14 cellular contexts compared by ENCODE assay signal in the genomic region with DNA sequence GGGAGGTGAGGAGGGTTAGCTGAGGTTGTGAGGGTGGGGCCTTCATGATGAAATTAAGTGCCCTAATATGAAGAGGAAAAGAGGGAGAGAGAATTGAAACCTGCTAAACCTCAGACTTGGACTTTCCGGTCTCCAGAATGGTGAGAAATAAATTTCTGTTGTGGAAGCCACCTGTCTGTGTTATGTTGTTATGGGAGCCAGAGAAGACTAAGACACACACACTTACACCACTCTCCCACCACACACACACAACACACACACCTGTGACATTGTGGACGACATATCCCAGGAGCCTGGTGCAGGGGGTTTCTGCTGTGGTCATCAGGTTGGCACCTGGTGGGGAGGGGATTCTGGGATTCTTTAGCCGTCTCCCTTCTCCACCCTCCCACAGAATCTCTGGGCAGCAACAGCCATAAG. TPM values are rescaled to one million over a fixed set of nuclear protein-coding genes. Genes with fewer than 3 reads are reported as not detected.
DNase-seq lines count a peak whose midpoint lies in the region; ATAC-seq and TF ChIP-seq lines count a peak whose summit lies in the region.
"Had no signal": no experiment of that assay in that cellular context is flagged by ENCODE, and none has a peak within 500 bp of the region (broad histone marks: within the 10 kb centered on the region; RNA-seq: fewer than 3 reads in every experiment).

No MANE protein-coding gene starts in this region.

- no peak overlapping the region for H3K23ac ChIP-seq in mesenchymal stem cell (ENCODE audit: low read length in 2 of 2)

- no peak for TF ChIP-seq CTCF in glutamatergic neuron (IDR thresholded peaks at IDR 0.05; ENCODE audit: partially characterized antibody, unreplicated experiment)

- no peak overlapping the region for H2BK5ac ChIP-seq in mesenchymal stem cell (ENCODE audit: low read depth, low read length, poor library complexity, severe bottlenecking)

- H3K27me3 ChIP-seq in mesenchymal stem cell (ENCODE audit: control insufficient read depth in 1 of 2, insufficient read depth in 1 of 2, low read length in 2 of 2) = no peaks in the 10 kb centered on the region

- H4K8ac ChIP-seq in mesenchymal stem cell (ENCODE audit: low read length) = no peak overlapping the region

- no peak overlapping the region for H3K4ac ChIP-seq in mesenchymal stem cell (ENCODE audit: low read depth in 1 of 2, low read length in 2 of 2)

- WGBS in mesenchymal stem cell = 53% methylated on average over 2 of the region's 3 CpGs

- DNase-seq in mesenchymal stem cell (no peak), cerebellar nuclear complex (lab: John Stamatoyannopoulos, UW) (no peak), NCI-H1105 treated with DMSO at 0.1 percent for 48 hours (lab: John Stamatoyannopoulos, UW) (no peak), glutamatergic neuron (no peak), mucosa of gallbladder (ENCODE audit: low spot score) (no peak)
- DNase-seq: activated CD4-positive, alpha-beta T cell treated with anti-CD3 and anti-CD28 coated beads for 1 hour; COR-L47; left lung; NCI-H526 treated with DMSO at 0.1 percent for 48 hours had no signal

- H2AK5ac ChIP-seq in mesenchymal stem cell (ENCODE audit: low read length, severe bottlenecking) = no peak overlapping the region

- no peak overlapping the region for H3K4me2 ChIP-seq in mesenchymal stem cell (ENCODE audit: low read length, poor library complexity, severe bottlenecking)

- no peak overlapping the region for H4K91ac ChIP-seq in mesenchymal stem cell (ENCODE audit: low read length)

- no peak overlapping the region for H3K4me3 Mint-ChIP-seq in glutamatergic neuron (ENCODE audit: unreplicated experiment)

- no peaks in the 10 kb centered on the region for H3K9me3 Mint-ChIP-seq in glutamatergic neuron (ENCODE audit: unreplicated experiment)

- no peak overlapping the region for H3K18ac ChIP-seq in mesenchymal stem cell (ENCODE audit: low read depth in 1 of 2, low read length in 2 of 2)

- no peak overlapping the region for H2BK15ac ChIP-seq in mesenchymal stem cell (ENCODE audit: low read depth, poor library complexity, severe bottlenecking)

- no peak overlapping the region for H3K4me3 ChIP-seq in mesenchymal stem cell (ENCODE audit: insufficient read depth in 1 of 2, low read depth in 1 of 2, low read length in 2 of 2)
- H3K4me3 ChIP-seq: left lung had no signal

- no peak overlapping the region for H2AFZ ChIP-seq in mesenchymal stem cell (ENCODE audit: low read depth, low read length)

- no peaks in the 10 kb centered on the region for H3K79me1 ChIP-seq in mesenchymal stem cell (replicated peaks; ENCODE audit: low read length, poor library complexity, severe bottlenecking)

- H3K9ac ChIP-seq in mesenchymal stem cell (ENCODE audit: low read length) = peak overlapping the region; percentile 23

- no peak overlapping the region for H3K27ac ChIP-seq in mesenchymal stem cell (ENCODE audit: low read length, poor library complexity, severe bottlenecking)
- H3K27ac ChIP-seq: left lung had no signal

- no peaks in the 10 kb centered on the region for H3K36me3 Mint-ChIP-seq in glutamatergic neuron (ENCODE audit: unreplicated experiment)

- no peaks in the 10 kb centered on the region for H3K9me3 ChIP-seq in mesenchymal stem cell (ENCODE audit: control insufficient read depth, low read length)
- H3K9me3 ChIP-seq: left lung had no signal

- no peak overlapping the region for H3K27ac Mint-ChIP-seq in glutamatergic neuron (ENCODE audit: unreplicated experiment)

- H3K27me3 Mint-ChIP-seq in glutamatergic neuron (ENCODE audit: unreplicated experiment) = peaks cover 12% of the 10 kb centered on the region

- no peaks in the 10 kb centered on the region for H3K4me1 Mint-ChIP-seq in glutamatergic neuron (ENCODE audit: low read depth, unreplicated experiment)

- H2BK12ac ChIP-seq in mesenchymal stem cell (ENCODE audit: low read length in 2 of 2) = no peak overlapping the region

- no peak overlapping the region for H2BK120ac ChIP-seq in mesenchymal stem cell (ENCODE audit: low read depth, low read length)

- H3K14ac ChIP-seq in mesenchymal stem cell (ENCODE audit: low read length in 2 of 2) = no peak overlapping the region

- ATAC-seq in GM18867 (IDR thresholded peaks at IDR 0.05; ENCODE audit: unreplicated experiment) (peak; percentile 21), GM21723 (IDR thresholded peaks at IDR 0.05; ENCODE audit: unreplicated experiment) (peak; percentile 24), HG03159 (IDR thresholded peaks at IDR 0.05; ENCODE audit: unreplicated experiment) (peak; percentile 28)
- ATAC-seq: left lung had no signal

- H3K4me1 ChIP-seq in mesenchymal stem cell (ENCODE audit: control insufficient read depth, insufficient read depth, low read depth, low read length) = no peaks in the 10 kb centered on the region
- H3K4me1 ChIP-seq: left lung had no signal

- H3K36me3 ChIP-seq in mesenchymal stem cell (ENCODE audit: control insufficient read depth in 1 of 2, insufficient read depth in 2 of 2, low read depth in 1 of 2, low read length in 2 of 2) = no peaks in the 10 kb centered on the region
- H3K36me3 ChIP-seq: left lung had no signal

RNA-seq across cellular contexts. Expression of a gene that starts 14.0 kb away (rescaled TPM):
- not detected for polyA plus RNA-seq in mesenchymal stem cell (2013, experiment 1 of 2)
- polyA plus RNA-seq in mesenchymal stem cell (2013, experiment 2 of 2) = not detected
- 0.66 TPM for total RNA-seq in glutamatergic neuron (ENCODE audit: unreplicated experiment)
- not detected for total RNA-seq in mucosa of gallbladder
- total RNA-seq: activated naive CD4-positive, alpha-beta T cell treated with anti-CD3 and anti-CD28 coated beads, Interleukin-2, amount 50 U/mL, for 72 hours; left lung; SK-MEL-5 had no signal

RNA-seq across cellular contexts. Expression of a gene that starts 24.0 kb away (rescaled TPM):
- not detected for polyA plus RNA-seq in mesenchymal stem cell (2013, experiment 1 of 2)
- polyA plus RNA-seq in mesenchymal stem cell (2013, experiment 2 of 2) = not detected
- total RNA-seq in glutamatergic neuron (ENCODE audit: unreplicated experiment) (not detected), mucosa of gallbladder (not detected)
- total RNA-seq: left lung had no signal

RNA-seq across cellular contexts. Expression of a gene that starts 42.5 kb away (rescaled TPM):
- not detected for polyA plus RNA-seq in mesenchymal stem cell (2013, experiment 1 of 2)
- not detected for polyA plus RNA-seq in mesenchymal stem cell (2013, experiment 2 of 2)
- total RNA-seq in glutamatergic neuron (ENCODE audit: unreplicated experiment) = not detected
- total RNA-seq in mucosa of gallbladder = not detected
- total RNA-seq: activated naive CD4-positive, alpha-beta T cell treated with anti-CD3 and anti-CD28 coated beads, Interleukin-2, amount 50 U/mL, for 72 hours; left lung; SK-MEL-5 had no signal

RNA-seq across cellular contexts. Expression of a gene that starts 55.6 kb away (rescaled TPM):
- not detected for polyA plus RNA-seq in mesenchymal stem cell (2013, experiment 1 of 2)
- polyA plus RNA-seq in mesenchymal stem cell (2013, experiment 2 of 2) = not detected
- not detected for total RNA-seq in glutamatergic neuron (ENCODE audit: unreplicated experiment)
- total RNA-seq in mucosa of gallbladder = not detected
- total RNA-seq: activated naive CD4-positive, alpha-beta T cell treated with anti-CD3 and anti-CD28 coated beads, Interleukin-2, amount 50 U/mL, for 72 hours; SK-MEL-5 had no signal
